ENCODE assay signal across 32 cellular contexts in the genomic region with DNA sequence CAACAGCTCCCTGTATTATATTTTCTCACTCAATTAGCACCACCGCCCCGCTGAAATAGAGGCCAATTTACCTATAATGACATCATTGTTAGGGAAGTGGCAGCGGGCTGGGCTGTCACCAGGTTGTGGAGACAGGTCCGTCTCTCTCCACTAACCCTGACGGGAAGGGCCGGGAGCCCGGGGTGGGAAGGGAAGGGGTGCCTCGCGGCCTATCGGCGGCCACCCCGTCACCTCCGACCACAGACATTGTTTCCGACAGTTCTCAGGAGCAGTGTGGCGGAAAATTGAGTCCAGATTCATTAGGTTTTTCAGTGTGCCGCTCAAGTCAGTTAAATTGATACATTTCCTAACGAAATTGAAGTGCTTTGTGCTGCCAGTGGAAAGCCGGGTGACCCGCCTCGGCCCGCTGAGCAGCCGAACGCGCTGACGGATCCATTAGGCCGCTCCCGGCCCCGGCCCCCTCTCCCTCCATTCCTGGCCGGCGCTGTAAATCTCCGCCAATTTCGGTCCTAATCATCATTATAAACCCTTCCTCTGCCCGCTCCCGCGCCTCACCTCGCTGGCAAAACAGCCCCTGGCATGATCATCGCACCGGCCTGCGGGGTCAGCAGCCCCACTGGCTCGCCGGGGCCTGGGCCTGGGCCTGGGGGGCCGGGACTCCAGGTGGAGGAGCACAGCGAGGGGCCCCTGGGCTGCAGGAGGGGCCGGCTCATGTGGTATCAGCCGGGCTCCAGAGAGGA. TPM values are rescaled to one million over a fixed set of nuclear protein-coding genes. Genes with fewer than 3 reads are reported as not detected.
A peak's percentile ranks its signal among the peaks of the same experiment; 100 is the strongest.
DNase-seq lines count a peak whose midpoint lies in the region; ATAC-seq and TF ChIP-seq lines count a peak whose summit lies in the region.
"Had no signal": no experiment of that assay in that cellular context is flagged by ENCODE, and none has a peak within 500 bp of the region (broad histone marks: within the 10 kb centered on the region; RNA-seq: fewer than 3 reads in every experiment).

No MANE protein-coding gene starts in this region.

- no peak for TF ChIP-seq POLR2A in right lobe of liver (IDR thresholded peaks at IDR 0.05)

- intact Hi-C loops in right lobe of liver (cut with DNase I) = no loop called here

- no peak for ATAC-seq in right lobe of liver
- ATAC-seq: body of pancreas, gastroesophageal sphincter, GM23338, mucosa of descending colon, pancreas had no signal

- H3K9me3 ChIP-seq in right lobe of liver = no peaks in the 10 kb centered on the region
- H3K9me3 ChIP-seq: body of pancreas, mucosa of descending colon, pancreas had no signal

- in situ Hi-C loops in G401 (cut with HindIII; ENCODE audit: low sequenced_read_pairs) = no loop called here

- WGBS in right lobe of liver (ENCODE audit: insufficient coverage, low coverage, low lambda C conversion rate, missing lambda C conversion rate) = 75% methylated on average over 23 of the region's 45 CpGs

- TF ChIP-seq CTCF in right lobe of liver (IDR thresholded peaks at IDR 0.05) = no peak

- DNase-seq in NCI-H2107 treated with DMSO at 0.1 percent for 48 hours (lab: John Stamatoyannopoulos, UW; ENCODE audit: unreplicated experiment) = peak; percentile 62
- DNase-seq in NCI-H2107 (lab: John Stamatoyannopoulos, UW) = no peak
- peak; percentile 23 for DNase-seq in G401 (ENCODE audit: low spot score)
- DNase-seq in RPMI7951 (ENCODE audit: low read depth) = peak; percentile 46
- DNase-seq in right lobe of liver = peak in 2 of 3 donors; percentile 10 to 43
- no peak for DNase-seq in amniotic stem cell (lab: John Stamatoyannopoulos, UW)
- DNase-seq in activated CD4-positive, alpha-beta T cell treated with anti-CD3 and anti-CD28 coated beads for 48 hours = no peak
- DNase-seq in globus pallidus (ENCODE audit: low spot score) = no peak
- DNase-seq: activated effector memory CD4-positive, alpha-beta T cell treated with Interleukin-2 at 50 U/mL for 16 hours; activated naive CD8-positive, alpha-beta T cell treated with anti-CD3 and anti-CD28 coated beads, Interleukin-2, amount 10 ng/mL, durations not matched to agents 7 days and 5 days; activated T-cell treated with anti-CD3 and anti-CD28 coated beads for 4 hours; AML-193; body of pancreas; CD4-positive, alpha-beta T cell; cerebellar nuclear complex; DMS 273 treated with DMSO at 0.1 percent for 48 hours; dorsolateral prefrontal cortex; HFFc6; Kasumi-1; NCI-H524 treated with DMSO at 0.1 percent for 48 hours; nephron progenitor cell; stimulated activated CD4-positive, alpha-beta T cell treated with anti-CD3 and anti-CD28 coated beads, Interleukin-4, amount 100 ng/mL, for 4 hours; T-helper 2 cell had no signal

- no peak overlapping the region for H3K4me3 ChIP-seq in right lobe of liver
- H3K4me3 ChIP-seq: body of pancreas, gastroesophageal sphincter, GM23338, mucosa of descending colon, pancreas had no signal

- H3K27ac ChIP-seq in right lobe of liver = no peak overlapping the region
- H3K27ac ChIP-seq: body of pancreas, dorsolateral prefrontal cortex, gastroesophageal sphincter, HL-60, pancreas had no signal

- H3K27me3 ChIP-seq in right lobe of liver = no peaks in the 10 kb centered on the region
- H3K27me3 ChIP-seq: body of pancreas had no signal

- no peaks in the 10 kb centered on the region for H3K36me3 ChIP-seq in right lobe of liver
- H3K36me3 ChIP-seq: gastroesophageal sphincter, pancreas had no signal

- no peaks in the 10 kb centered on the region for H3K4me1 ChIP-seq in right lobe of liver
- H3K4me1 ChIP-seq: body of pancreas, gastroesophageal sphincter, pancreas had no signal

RNA-seq across cellular contexts. Expression of gene UNCX, which starts 43.2 kb away (rescaled TPM):
- 0.10 and 0.25 TPM in 2 replicates for total RNA-seq in G401 (2014; rRNA removed; shearing (Covaris generic))
- not detected in 2 replicates for total RNA-seq in RPMI7951 (2014; rRNA removed; shearing (Covaris generic))
- total RNA-seq in right lobe of liver = not detected
- total RNA-seq: activated naive CD8-positive, alpha-beta T cell treated with anti-CD3 and anti-CD28 coated beads, Interleukin-2, amount 10 ng/mL, durations not matched to agents 7 days and 5 days; body of pancreas; CD4-positive, alpha-beta T cell; dorsolateral prefrontal cortex; endothelial cell of umbilical vein; fibroblast of lung; gastroesophageal sphincter; GM23338; HFFc6; liver; mucosa of descending colon; pancreas; SK-MEL-5 had no signal

Comparison
In these comparisons a context has a peak if more than half of its experiments do, and no peak if none do; other contexts are left out.
1. DNase-seq: peak in NCI-H2107 treated with DMSO at 0.1 percent for 48 hours (single experiment), G401 (single experiment), RPMI7951 (single experiment) and right lobe of liver (2 of 3); none in NCI-H2107 (single experiment), amniotic stem cell (single experiment), activated CD4-positive, alpha-beta T cell treated with anti-CD3 and anti-CD28 coated beads for 48 hours (single experiment) and globus pallidus (single experiment).